11 cellular contexts compared by ENCODE assay signal in the genomic region with DNA sequence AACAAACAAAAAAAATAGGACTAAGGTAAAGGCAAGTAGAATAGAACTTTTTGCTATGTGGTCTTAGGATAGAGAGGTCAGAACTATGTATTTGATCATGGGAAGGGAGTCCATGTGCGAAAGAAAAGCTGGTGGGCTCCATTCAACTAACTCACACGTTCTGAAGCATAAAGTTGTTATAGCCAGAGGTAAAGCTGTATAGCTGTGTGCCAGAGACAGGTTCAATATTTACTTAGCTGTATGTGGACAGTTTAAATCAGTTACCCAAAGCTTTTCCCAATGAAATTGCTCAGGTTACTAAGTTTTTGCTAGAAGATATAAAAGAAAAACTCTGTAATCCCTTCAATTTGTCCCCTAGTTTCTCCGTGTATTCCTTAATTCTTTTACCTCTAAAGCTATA. TPM values are rescaled to one million over a fixed set of nuclear protein-coding genes. Genes with fewer than 3 reads are reported as not detected.
"Had no signal": no experiment of that assay in that cellular context is flagged by ENCODE, and none has a peak within 500 bp of the region (broad histone marks: within the 10 kb centered on the region; RNA-seq: fewer than 3 reads in every experiment).

No MANE protein-coding gene starts in this region.

- ATAC-seq: GM23338, HCT116 had no signal

- H3K9me3 ChIP-seq: HAP-1 had no signal

- H2AFZ ChIP-seq: GM23248, GM23338 had no signal

- H3K4me2 ChIP-seq: GM23338 had no signal

- H3K27ac ChIP-seq: GM23248 had no signal

- DNase-seq: GM23248, GOT3, H7, H9, HFFc6 had no signal

- H3K4me3 ChIP-seq: GM23248, GM23338, HAP-1 had no signal

- FAIRE-seq: H1, H54 had no signal

- H3K9ac ChIP-seq: GM23248 had no signal

- H3K36me3 ChIP-seq: HAP-1 had no signal

RNA-seq across cellular contexts. Expression of a gene that starts 37.8 kb away (rescaled TPM):
- total RNA-seq: GM23248, GM23338, H1, H4, H7, H9, HFFc6 had no signal
- polyA plus RNA-seq: GM23248, GM23338, H1 had no signal
